13 cellular contexts compared by ENCODE assay signal in the genomic region with DNA sequence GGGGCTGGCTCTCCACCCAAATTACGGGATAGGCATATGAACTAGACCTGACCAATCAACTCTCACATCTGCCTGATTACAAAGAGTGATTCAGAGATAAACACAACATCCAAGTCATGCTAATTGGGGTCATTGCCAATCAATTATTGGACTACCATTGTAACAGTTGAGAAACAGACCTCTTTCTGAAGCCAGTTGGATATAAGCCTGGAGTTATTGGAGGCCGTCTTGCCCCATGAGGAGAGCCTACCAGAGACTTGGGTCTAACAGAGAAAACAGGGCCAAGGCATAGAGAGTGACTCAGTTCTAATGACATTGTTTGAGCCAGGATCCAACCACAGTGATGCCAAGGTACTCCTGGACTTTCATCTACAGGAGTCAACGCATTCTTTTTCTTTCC. TPM values are rescaled to one million over a fixed set of nuclear protein-coding genes. Genes with fewer than 3 reads are reported as not detected.
DNase-seq lines count a peak whose midpoint lies in the region; ATAC-seq and TF ChIP-seq lines count a peak whose summit lies in the region.
"Had no signal": no experiment of that assay in that cellular context is flagged by ENCODE, and none has a peak within 500 bp of the region (broad histone marks: within the 10 kb centered on the region; RNA-seq: fewer than 3 reads in every experiment).

No MANE protein-coding gene starts in this region.

- in situ Hi-C loops in gastrocnemius medialis (cut with MboI; ENCODE audit: low sequenced_read_pairs in 4 of 4), result no loop called here

- no peaks in the 10 kb centered on the region for H3K36me3 Mint-ChIP-seq in activated CD4-positive, alpha-beta T cell treated with anti-CD3 and anti-CD28 coated beads, Interleukin-2, amount 10 ng/mL, durations not matched to agents 7 days and 5 days (ENCODE audit: low read depth)

- H3K4me1 ChIP-seq in adipocyte (ENCODE audit: control insufficient read depth, insufficient read depth, low read length) (peaks cover 23% of the 10 kb centered on the region), suprapubic skin (no peaks in the 10 kb centered on the region), gastrocnemius medialis (no peaks in the 10 kb centered on the region)
- H3K4me1 ChIP-seq: A549; BLaER1 treated with 17β-estradiol and CSF1 and Interleukin-3, amounts not matched to agents 10 nM and 100 nM had no signal

- H3K9me3 ChIP-seq in adipocyte (ENCODE audit: control insufficient read depth, low read length) (no peaks in the 10 kb centered on the region), suprapubic skin (no peaks in the 10 kb centered on the region), gastrocnemius medialis (no peaks in the 10 kb centered on the region)

- H3K4me3 ChIP-seq in adipocyte (ENCODE audit: low read length) (peak overlapping the region; percentile 56), fibroblast of the aortic adventitia (ENCODE audit: low read depth, low read length) (no peak overlapping the region), suprapubic skin (no peak overlapping the region), gastrocnemius medialis (no peak overlapping the region)
- H3K4me3 ChIP-seq: A549; BLaER1 treated with 17β-estradiol and CSF1 and Interleukin-3, amounts not matched to agents 10 nM and 100 nM; GM12878; K562 had no signal

- TF ChIP-seq EP300 in suprapubic skin (IDR thresholded peaks at IDR 0.05), result no peak

- CTCF ChIA-PET in activated CD4-positive, alpha-beta T cell treated with anti-CD3 and anti-CD28 coated beads, Interleukin-2, amount 10 ng/mL, durations not matched to agents 7 days and 5 days (lab: Charles Lee), result no interaction called here

- peak overlapping the region; percentile 40 for H3K9ac ChIP-seq in adipocyte (ENCODE audit: low read length)
- H3K9ac ChIP-seq: BLaER1 treated with 17β-estradiol and CSF1 and Interleukin-3, amounts not matched to agents 10 nM and 100 nM had no signal

- H3K27ac Mint-ChIP-seq in activated CD4-positive, alpha-beta T cell treated with anti-CD3 and anti-CD28 coated beads, Interleukin-2, amount 10 ng/mL, durations not matched to agents 7 days and 5 days, result no peak overlapping the region
- H3K27ac Mint-ChIP-seq: CD4-positive, CD25-positive, alpha-beta regulatory T cell had no signal

- WGBS in suprapubic skin, result 72% methylated on average over 3 of the region's 3 CpGs

- peak; percentile 9 for DNase-seq in GM03348 (ENCODE audit: low spot score)
- DNase-seq in adipocyte (ENCODE audit: low read depth), result no peak
- DNase-seq in fibroblast of the aortic adventitia (ENCODE audit: low read depth), result peak; percentile 67
- DNase-seq in suprapubic skin (ENCODE audit: low spot score in 2 of 2), result no peak
- DNase-seq in activated CD4-positive, alpha-beta T cell treated with anti-CD3 and anti-CD28 coated beads, Interleukin-2, amount 10 ng/mL, durations not matched to agents 7 days and 5 days, result no peak
- no peak for DNase-seq in activated naive CD4-positive, alpha-beta T cell treated with anti-CD3 and anti-CD28 coated beads, Interleukin-2, amount 50 U/mL, for 16 hours
- no peak for DNase-seq in gastrocnemius medialis
- DNase-seq: CD4-positive, CD25-positive, alpha-beta regulatory T cell had no signal

- H3K27me3 ChIP-seq in adipocyte (replicated peaks; ENCODE audit: control insufficient read depth, insufficient read depth, low read length) (no peaks in the 10 kb centered on the region), suprapubic skin (no peaks in the 10 kb centered on the region), gastrocnemius medialis (no peaks in the 10 kb centered on the region)
- H3K27me3 ChIP-seq: BLaER1 treated with 17β-estradiol and CSF1 and Interleukin-3, amounts not matched to agents 10 nM and 100 nM had no signal

- ATAC-seq in GM18511 (IDR thresholded peaks at IDR 0.05; ENCODE audit: unreplicated experiment), result no peak
- no peak for ATAC-seq in gastrocnemius medialis
- ATAC-seq: A549, GM12878, K562 had no signal

- H3K4me1 Mint-ChIP-seq in activated CD4-positive, alpha-beta T cell treated with anti-CD3 and anti-CD28 coated beads, Interleukin-2, amount 10 ng/mL, durations not matched to agents 7 days and 5 days, result no peaks in the 10 kb centered on the region
- H3K4me1 Mint-ChIP-seq: CD4-positive, CD25-positive, alpha-beta regulatory T cell had no signal

- H3K27me3 Mint-ChIP-seq in activated CD4-positive, alpha-beta T cell treated with anti-CD3 and anti-CD28 coated beads, Interleukin-2, amount 10 ng/mL, durations not matched to agents 7 days and 5 days, result no peaks in the 10 kb centered on the region

- TF ChIP-seq POLR2A in suprapubic skin (IDR thresholded peaks at IDR 0.05), result no peak
- TF ChIP-seq POLR2A in gastrocnemius medialis (IDR thresholded peaks at IDR 0.05), result no peak

- H3K9me3 Mint-ChIP-seq in activated CD4-positive, alpha-beta T cell treated with anti-CD3 and anti-CD28 coated beads, Interleukin-2, amount 10 ng/mL, durations not matched to agents 7 days and 5 days, result peaks cover 27% of the 10 kb centered on the region

- peak overlapping the region; percentile 44 for H3K27ac ChIP-seq in suprapubic skin
- no peak overlapping the region for H3K27ac ChIP-seq in gastrocnemius medialis
- H3K27ac ChIP-seq: A549; BLaER1 treated with 17β-estradiol and CSF1 and Interleukin-3, amounts not matched to agents 10 nM and 100 nM had no signal

- intact Hi-C loops in gastrocnemius medialis (cut with DNase I; ENCODE audit: low total_unique reads), result no loop called here

- POLR2A ChIA-PET in activated CD4-positive, alpha-beta T cell treated with anti-CD3 and anti-CD28 coated beads, Interleukin-2, amount 10 ng/mL, durations not matched to agents 7 days and 5 days (lab: Charles Lee), result no interaction called here

- no peak overlapping the region for H3K4me3 Mint-ChIP-seq in activated CD4-positive, alpha-beta T cell treated with anti-CD3 and anti-CD28 coated beads, Interleukin-2, amount 10 ng/mL, durations not matched to agents 7 days and 5 days
- H3K4me3 Mint-ChIP-seq: CD4-positive, CD25-positive, alpha-beta regulatory T cell had no signal

- TF ChIP-seq CTCF in fibroblast of the aortic adventitia (IDR thresholded peaks at IDR 0.05; ENCODE audit: insufficient read depth, low read length), result no peak
- no peak for TF ChIP-seq CTCF in suprapubic skin (IDR thresholded peaks at IDR 0.05)
- no peak for TF ChIP-seq CTCF in gastrocnemius medialis (IDR thresholded peaks at IDR 0.05 in 4 of 5, conservative IDR thresholded peaks at IDR 0.05 in 1 of 5)

- H3K36me3 ChIP-seq in adipocyte (ENCODE audit: control insufficient read depth, insufficient read depth, low read length, severe bottlenecking) (no peaks in the 10 kb centered on the region), suprapubic skin (no peaks in the 10 kb centered on the region), gastrocnemius medialis (no peaks in the 10 kb centered on the region)
- H3K36me3 ChIP-seq: BLaER1 treated with 17β-estradiol and CSF1 and Interleukin-3, amounts not matched to agents 10 nM and 100 nM had no signal

RNA-seq across cellular contexts. Expression of gene HIVEP2, which starts 39.4 kb away (rescaled TPM):
- 11.5 and 23.1 TPM in 2 replicates for total RNA-seq in fibroblast of the aortic adventitia (ENCODE audit: low replicate concordance)
- total RNA-seq in suprapubic skin, result 10 to 100 TPM; 23.6 to 31.3 (median 25.6) TPM
- total RNA-seq in activated CD4-positive, alpha-beta T cell treated with anti-CD3 and anti-CD28 coated beads, Interleukin-2, amount 10 ng/mL, durations not matched to agents 7 days and 5 days, result 10 to 100 TPM; 30.2 to 35.4 TPM
- 10 to 100 TPM; 15.9 to 29.4 (median 25.3) TPM for total RNA-seq in gastrocnemius medialis

Comparison
In these comparisons a context has a peak if more than half of its experiments do, and no peak if none do; other contexts are left out.
1. DNase-seq: peak in GM03348 (single experiment) and fibroblast of the aortic adventitia (single experiment); none in adipocyte (single experiment), suprapubic skin (0 of 2), activated CD4-positive, alpha-beta T cell treated with anti-CD3 and anti-CD28 coated beads, Interleukin-2, amount 10 ng/mL, durations not matched to agents 7 days and 5 days (single experiment), activated naive CD4-positive, alpha-beta T cell treated with anti-CD3 and anti-CD28 coated beads, Interleukin-2, amount 50 U/mL, for 16 hours (single experiment) and gastrocnemius medialis (0 of 2).